8 cellular contexts compared by ENCODE assay signal in the genomic region with DNA sequence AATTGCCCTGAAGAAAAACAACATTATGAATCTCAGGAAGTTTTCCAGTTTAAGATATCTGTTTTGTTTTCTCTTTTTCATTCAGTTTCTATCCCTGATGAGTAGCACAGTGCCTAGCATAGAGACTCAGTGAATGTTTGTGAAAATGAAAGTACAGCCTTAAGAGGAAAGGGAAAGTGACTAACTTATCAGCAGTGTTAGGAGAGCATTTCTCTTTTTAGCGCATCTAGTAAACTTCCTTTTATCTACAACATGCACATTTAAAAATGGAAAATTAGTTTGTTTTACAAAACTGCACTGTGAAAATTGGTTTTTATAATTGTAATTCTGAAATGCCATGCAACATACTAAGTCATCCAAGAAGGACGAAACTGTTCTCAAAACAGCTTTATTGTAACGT.
DNase-seq lines count a peak whose midpoint lies in the region; ATAC-seq lines count a peak whose summit lies in the region.

No MANE protein-coding gene starts in this region.

- peaks cover 25 to 40% of the 10 kb centered on the region in 2 donors for H3K36me3 Mint-ChIP-seq in naive B cell

- peak overlapping the region in 5 of 6 donors; percentile 24 to 73 (median 45) for H3K27ac Mint-ChIP-seq in naive B cell

- no peaks in the 10 kb centered on the region for H3K9me3 ChIP-seq in adipocyte (ENCODE audit: control insufficient read depth, low read length)

- H3K36me3 ChIP-seq in adipocyte (ENCODE audit: control insufficient read depth, insufficient read depth, low read length, severe bottlenecking) = peaks cover 35% of the 10 kb centered on the region

- DNase-seq in adipocyte (ENCODE audit: low read depth) = no peak
- DNase-seq in naive B cell = peak; percentile 13
- DNase-seq in NCI-H187 treated with DMSO at 0.1 percent for 48 hours (lab: John Stamatoyannopoulos, UW) = no peak
- no peak for DNase-seq in foreskin melanocyte
- no peak for DNase-seq in Kasumi-1 (lab: John Stamatoyannopoulos, UW)
- DNase-seq in activated effector memory CD4-positive, alpha-beta T cell treated with anti-CD3 and anti-CD28 coated beads, Interleukin-2, amount 50 U/mL, for 16 hours = no peak

- ATAC-seq in GM19035 (IDR thresholded peaks at IDR 0.05; ENCODE audit: unreplicated experiment) = peak; percentile 86
- ATAC-seq in HG03025 (IDR thresholded peaks at IDR 0.05; ENCODE audit: low FRiP score, unreplicated experiment) = peak; percentile 81
- ATAC-seq in naive B cell (ENCODE audit: low read depth in 2 of 2) = peak; percentile 80 to 96

- H3K4me3 ChIP-seq in adipocyte (ENCODE audit: low read length) = peak overlapping the region; percentile 77

- H3K27me3 ChIP-seq in adipocyte (replicated peaks; ENCODE audit: control insufficient read depth, insufficient read depth, low read length) = no peaks in the 10 kb centered on the region

- H3K9ac ChIP-seq in adipocyte (ENCODE audit: low read length) = peak overlapping the region; percentile 73

- peak overlapping the region in 5 of 8 donors; percentile 1 to 44 (median 19) for H3K4me3 Mint-ChIP-seq in naive B cell

- H3K4me1 Mint-ChIP-seq in naive B cell = peaks cover 34 to 43% (median 38%) of the 10 kb centered on the region in 3 donors

- H3K9me3 Mint-ChIP-seq in naive B cell = no peaks in the 10 kb centered on the region

- no peaks in the 10 kb centered on the region for H3K27me3 Mint-ChIP-seq in naive B cell

- H3K4me1 ChIP-seq in adipocyte (ENCODE audit: control insufficient read depth, insufficient read depth, low read length) = peaks cover 47% of the 10 kb centered on the region
